In the genomic region with DNA sequence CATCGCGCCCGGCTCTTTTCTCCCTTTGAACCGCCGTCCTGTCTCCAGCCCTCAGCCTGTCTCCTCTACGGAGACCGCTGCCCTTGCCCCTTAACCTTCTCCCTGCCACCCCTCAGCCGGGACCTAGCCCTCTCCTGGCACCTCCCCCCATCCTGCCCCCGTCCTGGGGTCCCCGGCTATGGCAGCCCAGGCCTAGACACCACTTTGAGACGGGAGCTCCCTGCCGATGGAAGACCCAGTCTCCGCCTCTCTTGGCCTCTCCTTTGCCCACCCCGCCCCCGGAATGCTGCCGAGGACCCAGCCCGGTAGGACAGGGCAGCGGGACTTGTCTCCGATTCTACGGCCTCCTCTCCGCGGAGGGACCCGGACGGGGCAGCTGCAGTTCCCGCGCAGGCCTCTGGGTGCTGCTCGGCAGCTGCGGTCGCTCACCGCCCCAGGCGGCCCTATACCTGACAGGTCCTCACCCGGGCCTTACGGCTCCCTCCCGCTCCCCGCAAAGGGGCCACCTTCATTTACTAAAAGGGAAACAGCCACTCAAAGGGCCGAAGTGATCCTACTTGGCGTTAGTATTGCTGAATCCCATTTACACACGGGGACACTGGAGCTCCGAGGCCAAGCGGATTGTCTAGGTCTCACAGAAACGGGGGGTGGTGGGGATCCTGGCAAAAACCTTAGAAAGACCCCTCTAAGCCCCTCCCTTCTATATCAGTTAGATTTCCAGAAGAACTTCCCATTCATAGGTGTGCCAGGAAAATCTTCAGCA, we compare ENCODE assay signal across 1 cellular context.
TF ChIP-seq lines count a peak whose summit lies in the region.

No MANE protein-coding gene starts in this region.

TF ChIP-seq in GM12878, 131 proteins besides CTCF, POLR2A, EP300 and RAD21 (continued from another document):
- TF ChIP-seq ZNF24 (IDR thresholded peaks at IDR 0.05), result no peak
- TF ChIP-seq JUND (IDR thresholded peaks at IDR 0.05; ENCODE audit: low read depth, low read length), result no peak
- peak; percentile 58 for TF ChIP-seq YY1 (IDR thresholded peaks at IDR 0.05; ENCODE audit: low read depth, low read length)
- TF ChIP-seq, protein P1, sequence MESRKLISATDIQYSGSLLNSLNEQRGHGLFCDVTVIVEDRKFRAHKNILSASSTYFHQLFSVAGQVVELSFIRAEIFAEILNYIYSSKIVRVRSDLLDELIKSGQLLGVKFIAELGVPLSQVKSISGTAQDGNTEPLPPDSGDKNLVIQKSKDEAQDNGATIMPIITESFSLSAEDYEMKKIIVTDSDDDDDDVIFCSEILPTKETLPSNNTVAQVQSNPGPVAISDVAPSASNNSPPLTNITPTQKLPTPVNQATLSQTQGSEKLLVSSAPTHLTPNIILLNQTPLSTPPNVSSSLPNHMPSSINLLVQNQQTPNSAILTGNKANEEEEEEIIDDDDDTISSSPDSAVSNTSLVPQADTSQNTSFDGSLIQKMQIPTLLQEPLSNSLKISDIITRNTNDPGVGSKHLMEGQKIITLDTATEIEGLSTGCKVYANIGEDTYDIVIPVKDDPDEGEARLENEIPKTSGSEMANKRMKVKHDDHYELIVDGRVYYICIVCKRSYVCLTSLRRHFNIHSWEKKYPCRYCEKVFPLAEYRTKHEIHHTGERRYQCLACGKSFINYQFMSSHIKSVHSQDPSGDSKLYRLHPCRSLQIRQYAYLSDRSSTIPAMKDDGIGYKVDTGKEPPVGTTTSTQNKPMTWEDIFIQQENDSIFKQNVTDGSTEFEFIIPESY (IDR thresholded peaks at IDR 0.05), result no peak
- no peak for TF ChIP-seq SUPT20H (IDR thresholded peaks at IDR 0.05; ENCODE audit: borderline replicate concordance, control insufficient read depth, low read depth, low read length)
- TF ChIP-seq, protein P2, sequence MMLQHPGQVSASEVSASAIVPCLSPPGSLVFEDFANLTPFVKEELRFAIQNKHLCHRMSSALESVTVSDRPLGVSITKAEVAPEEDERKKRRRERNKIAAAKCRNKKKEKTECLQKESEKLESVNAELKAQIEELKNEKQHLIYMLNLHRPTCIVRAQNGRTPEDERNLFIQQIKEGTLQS (IDR thresholded peaks at IDR 0.05; ENCODE audit: borderline replicate concordance, extremely low read depth, low read depth, low read length), result no peak
TF ChIP-seq in GM12878: peak in this region for 7.
